1 cellular context compared by ENCODE assay signal in the genomic region with DNA sequence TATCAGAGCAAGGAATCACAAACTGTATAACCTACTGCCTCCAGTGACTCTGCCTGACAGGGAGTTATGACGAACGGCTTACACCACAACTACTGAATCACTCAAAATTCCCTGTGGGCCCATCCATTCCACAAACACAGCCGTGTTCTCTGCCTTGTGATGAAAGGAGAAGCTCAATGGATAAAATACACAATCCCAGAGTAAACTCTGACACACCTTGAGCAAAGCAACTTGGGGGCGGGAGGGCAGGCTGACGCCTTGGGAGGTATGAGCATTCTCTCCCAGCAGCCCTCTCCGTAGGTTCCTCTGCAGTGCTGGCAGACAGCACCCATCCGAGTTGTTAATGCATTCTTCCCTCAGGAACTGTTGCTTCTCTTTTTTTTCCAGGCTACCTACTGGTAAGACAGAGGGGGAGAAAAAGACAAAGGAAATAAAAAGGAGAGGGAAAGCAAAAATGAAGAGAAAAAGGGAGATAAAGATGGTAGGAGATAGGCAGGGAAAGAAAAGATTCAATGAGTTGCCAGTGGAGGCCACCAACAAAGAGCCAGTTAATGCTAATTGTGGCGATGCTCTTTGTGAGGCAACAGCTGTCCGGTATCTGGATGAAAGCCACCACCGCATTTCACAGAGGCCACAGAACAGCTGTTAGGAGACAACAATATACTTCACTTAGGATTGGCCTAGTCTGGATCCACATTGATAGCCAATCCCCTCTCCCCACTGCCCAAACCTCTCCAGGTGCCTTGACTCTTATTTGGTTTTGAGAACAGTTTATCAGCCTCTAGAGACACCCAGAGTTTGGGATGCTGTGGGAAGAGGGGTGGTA.
TF ChIP-seq lines count a peak whose summit lies in the region.

No MANE protein-coding gene starts in this region.

TF ChIP-seq in GM23338, 12 proteins besides CTCF, POLR2A, EP300 and RAD21 (continued from another document):
- TF ChIP-seq, protein P1, sequence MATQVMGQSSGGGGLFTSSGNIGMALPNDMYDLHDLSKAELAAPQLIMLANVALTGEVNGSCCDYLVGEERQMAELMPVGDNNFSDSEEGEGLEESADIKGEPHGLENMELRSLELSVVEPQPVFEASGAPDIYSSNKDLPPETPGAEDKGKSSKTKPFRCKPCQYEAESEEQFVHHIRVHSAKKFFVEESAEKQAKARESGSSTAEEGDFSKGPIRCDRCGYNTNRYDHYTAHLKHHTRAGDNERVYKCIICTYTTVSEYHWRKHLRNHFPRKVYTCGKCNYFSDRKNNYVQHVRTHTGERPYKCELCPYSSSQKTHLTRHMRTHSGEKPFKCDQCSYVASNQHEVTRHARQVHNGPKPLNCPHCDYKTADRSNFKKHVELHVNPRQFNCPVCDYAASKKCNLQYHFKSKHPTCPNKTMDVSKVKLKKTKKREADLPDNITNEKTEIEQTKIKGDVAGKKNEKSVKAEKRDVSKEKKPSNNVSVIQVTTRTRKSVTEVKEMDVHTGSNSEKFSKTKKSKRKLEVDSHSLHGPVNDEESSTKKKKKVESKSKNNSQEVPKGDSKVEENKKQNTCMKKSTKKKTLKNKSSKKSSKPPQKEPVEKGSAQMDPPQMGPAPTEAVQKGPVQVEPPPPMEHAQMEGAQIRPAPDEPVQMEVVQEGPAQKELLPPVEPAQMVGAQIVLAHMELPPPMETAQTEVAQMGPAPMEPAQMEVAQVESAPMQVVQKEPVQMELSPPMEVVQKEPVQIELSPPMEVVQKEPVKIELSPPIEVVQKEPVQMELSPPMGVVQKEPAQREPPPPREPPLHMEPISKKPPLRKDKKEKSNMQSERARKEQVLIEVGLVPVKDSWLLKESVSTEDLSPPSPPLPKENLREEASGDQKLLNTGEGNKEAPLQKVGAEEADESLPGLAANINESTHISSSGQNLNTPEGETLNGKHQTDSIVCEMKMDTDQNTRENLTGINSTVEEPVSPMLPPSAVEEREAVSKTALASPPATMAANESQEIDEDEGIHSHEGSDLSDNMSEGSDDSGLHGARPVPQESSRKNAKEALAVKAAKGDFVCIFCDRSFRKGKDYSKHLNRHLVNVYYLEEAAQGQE (IDR thresholded peaks at IDR 0.05; ENCODE audit: unreplicated experiment), result no peak
- TF ChIP-seq ZNF331 (CRISPR knock-in tag; IDR thresholded peaks at IDR 0.05; ENCODE audit: low read depth), result no peak
- TF ChIP-seq NANOG (IDR thresholded peaks at IDR 0.05; ENCODE audit: borderline replicate concordance), result no peak
- no peak for TF ChIP-seq STAT1 (IDR thresholded peaks at IDR 0.05; ENCODE audit: unreplicated experiment)
- TF ChIP-seq ZNF114 (CRISPR knock-in tag; IDR thresholded peaks at IDR 0.05), result no peak
- TF ChIP-seq EZH2phosphoT487 (IDR thresholded peaks at IDR 0.05; ENCODE audit: unreplicated experiment), result no peak
- no peak for TF ChIP-seq POLR2AphosphoS5 (IDR thresholded peaks at IDR 0.05; ENCODE audit: low read depth)
- TF ChIP-seq EZH2 (IDR thresholded peaks at IDR 0.05; ENCODE audit: low read depth, unreplicated experiment), result no peak
- TF ChIP-seq, protein P2, sequence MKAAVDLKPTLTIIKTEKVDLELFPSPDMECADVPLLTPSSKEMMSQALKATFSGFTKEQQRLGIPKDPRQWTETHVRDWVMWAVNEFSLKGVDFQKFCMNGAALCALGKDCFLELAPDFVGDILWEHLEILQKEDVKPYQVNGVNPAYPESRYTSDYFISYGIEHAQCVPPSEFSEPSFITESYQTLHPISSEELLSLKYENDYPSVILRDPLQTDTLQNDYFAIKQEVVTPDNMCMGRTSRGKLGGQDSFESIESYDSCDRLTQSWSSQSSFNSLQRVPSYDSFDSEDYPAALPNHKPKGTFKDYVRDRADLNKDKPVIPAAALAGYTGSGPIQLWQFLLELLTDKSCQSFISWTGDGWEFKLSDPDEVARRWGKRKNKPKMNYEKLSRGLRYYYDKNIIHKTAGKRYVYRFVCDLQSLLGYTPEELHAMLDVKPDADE (IDR thresholded peaks at IDR 0.05), result no peak
- TF ChIP-seq JUNB (IDR thresholded peaks at IDR 0.05; ENCODE audit: unreplicated experiment), result no peak
